ENCODE assay signal across 27 cellular contexts in the genomic region with DNA sequence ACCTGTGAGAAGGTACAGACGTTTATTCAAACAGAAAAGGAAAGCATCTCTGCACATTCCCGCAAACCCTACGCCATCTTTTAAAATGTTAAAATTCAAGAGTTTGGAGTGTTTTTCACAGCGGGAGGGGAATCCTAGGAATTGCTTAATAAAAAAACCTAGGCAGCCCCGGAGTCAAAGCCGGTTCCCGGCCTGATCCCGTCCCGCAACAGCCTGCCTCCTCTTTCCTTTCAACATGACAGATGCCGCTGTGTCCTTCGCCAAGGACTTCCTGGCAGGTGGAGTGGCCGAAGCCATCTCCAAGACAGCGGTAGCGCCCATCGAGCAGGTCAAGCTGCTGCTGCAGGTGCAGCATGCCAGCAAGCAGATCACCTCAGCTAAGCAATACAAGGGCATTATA.
"Had no signal": no experiment of that assay in that cellular context is flagged by ENCODE, and none has a peak within 500 bp of the region (broad histone marks: within the 10 kb centered on the region; RNA-seq: fewer than 3 reads in every experiment).

No MANE protein-coding gene starts in this region.

- H3K4me3 ChIP-seq: colonic mucosa, dorsolateral prefrontal cortex, esophagus squamous epithelium, gastrocnemius medialis, left ventricle myocardium inferior, right lobe of liver, skin epidermis, transverse colon had no signal

- ATAC-seq: activated T-cell treated with anti-CD3 and anti-CD28 coated beads, Interleukin-2, amount 50 U/mL, for 4 hours; gastrocnemius medialis; natural killer cell treated with Interleukin-12 subunit alpha and Interleukin-12 subunit beta and Interleukin-15 and Interleukin-18, amount 100 ng/mL, for 72 hours; right lobe of liver; stimulated activated effector memory CD8-positive, alpha-beta T cell treated with anti-CD3 and anti-CD28 coated beads, Interleukin-12 subunit alpha, Interleukin-12 subunit beta, amount 100 ng/mL, for 72 hours; stimulated activated naive CD8-positive, alpha-beta T cell treated with anti-CD3 and anti-CD28 coated beads, Interleukin-15, amount 100 ng/mL, for 72 hours had no signal

- H3K9me3 ChIP-seq: colonic mucosa, esophagus squamous epithelium, gastrocnemius medialis, right lobe of liver, transverse colon had no signal

- H3K27me3 Mint-ChIP-seq: activated naive CD8-positive, alpha-beta T cell treated with anti-CD3 and anti-CD28 coated beads for 36 hours; central memory CD8-positive, alpha-beta T cell; natural killer cell treated with Interleukin-12 subunit alpha and Interleukin-12 subunit beta and Interleukin-15 and Interleukin-18, amount 100 ng/mL, for 72 hours; stimulated activated naive CD8-positive, alpha-beta T cell treated with anti-CD3 and anti-CD28 coated beads, Interleukin-15, amount 100 ng/mL, for 72 hours had no signal

- H3K27me3 ChIP-seq: colonic mucosa, dorsolateral prefrontal cortex, esophagus squamous epithelium, gastrocnemius medialis, right lobe of liver, transverse colon had no signal

- H3K79me2 ChIP-seq: parathyroid adenoma had no signal

- H3K9ac ChIP-seq: parathyroid adenoma had no signal

- H3K4me1 Mint-ChIP-seq: activated naive CD8-positive, alpha-beta T cell treated with anti-CD3 and anti-CD28 coated beads for 36 hours; central memory CD8-positive, alpha-beta T cell; immature natural killer cell; stimulated activated effector memory CD8-positive, alpha-beta T cell treated with anti-CD3 and anti-CD28 coated beads, Interleukin-12 subunit alpha, Interleukin-12 subunit beta, amount 100 ng/mL, for 72 hours; stimulated activated naive CD8-positive, alpha-beta T cell treated with anti-CD3 and anti-CD28 coated beads, Interleukin-15, amount 100 ng/mL, for 72 hours had no signal

- H2AFZ ChIP-seq: parathyroid adenoma had no signal

- H3K4me3 Mint-ChIP-seq: activated naive CD8-positive, alpha-beta T cell treated with anti-CD3 and anti-CD28 coated beads for 36 hours; activated T-cell treated with anti-CD3 and anti-CD28 coated beads, Interleukin-2, amount 50 U/mL, for 4 hours; central memory CD8-positive, alpha-beta T cell; immature natural killer cell; natural killer cell treated with Interleukin-12 subunit alpha and Interleukin-12 subunit beta and Interleukin-15 and Interleukin-18, amount 100 ng/mL, for 72 hours; stimulated activated effector memory CD8-positive, alpha-beta T cell treated with anti-CD3 and anti-CD28 coated beads, Interleukin-12 subunit alpha, Interleukin-12 subunit beta, amount 100 ng/mL, for 72 hours; stimulated activated naive CD8-positive, alpha-beta T cell treated with anti-CD3 and anti-CD28 coated beads, Interleukin-15, amount 100 ng/mL, for 72 hours; T-helper 1 cell treated with Interleukin-12 subunit alpha and Interleukin-12 subunit beta and Interleukin-4 antibody, amounts not matched to agents 30 μg/mL and 1 μg/mL, for 36 hours had no signal

- DNase-seq: activated CD4-positive, alpha-beta T cell treated with anti-CD3 and anti-CD28 coated beads for 4 hours; activated CD4-positive, alpha-beta T cell treated with anti-CD3 and anti-CD28 coated beads, Interleukin-2, amount 50 U/mL, for 48 hours; activated CD4-positive, CD25-positive, alpha-beta regulatory T cell; activated CD8-positive, alpha-beta memory T cell treated with anti-CD3 and anti-CD28 coated beads, Interleukin-2, amount 50 U/mL, for 48 hours; activated naive CD4-positive, alpha-beta T cell; activated naive CD8-positive, alpha-beta T cell treated with anti-CD3 and anti-CD28 coated beads for 36 hours; activated T-cell treated with anti-CD3 and anti-CD28 coated beads, Interleukin-2, amount 50 U/mL, for 4 hours; colonic mucosa; dorsolateral prefrontal cortex; esophagus squamous epithelium; gastrocnemius medialis; hypothalamus; immature natural killer cell; kidney glomerular epithelial cell; left ventricle myocardium inferior; right lobe of liver; stimulated activated CD4-positive, alpha-beta T cell treated with anti-CD3 and anti-CD28 coated beads, Interleukin-2, amount 100 ng/mL, for 24 hours; stimulated activated naive CD8-positive, alpha-beta T cell treated with anti-CD3 and anti-CD28 coated beads, Interleukin-15, amount 100 ng/mL, for 72 hours; T1000; transverse colon had no signal

- H3K27ac ChIP-seq: colonic mucosa, dorsolateral prefrontal cortex, esophagus squamous epithelium, gastrocnemius medialis, left ventricle myocardium inferior, parathyroid adenoma, right lobe of liver, skin epidermis, transverse colon had no signal

- H3K36me3 Mint-ChIP-seq: activated naive CD8-positive, alpha-beta T cell treated with anti-CD3 and anti-CD28 coated beads for 36 hours; immature natural killer cell; natural killer cell treated with Interleukin-12 subunit alpha and Interleukin-12 subunit beta and Interleukin-15 and Interleukin-18, amount 100 ng/mL, for 72 hours; stimulated activated effector memory CD8-positive, alpha-beta T cell treated with anti-CD3 and anti-CD28 coated beads, Interleukin-12 subunit alpha, Interleukin-12 subunit beta, amount 100 ng/mL, for 72 hours had no signal

- H3K4me1 ChIP-seq: colonic mucosa, esophagus squamous epithelium, gastrocnemius medialis, left ventricle myocardium inferior, parathyroid adenoma, right lobe of liver, transverse colon had no signal

- H3K36me3 ChIP-seq: colonic mucosa, esophagus squamous epithelium, gastrocnemius medialis, left ventricle myocardium inferior, right lobe of liver, transverse colon had no signal

- H3K27ac Mint-ChIP-seq: activated naive CD8-positive, alpha-beta T cell treated with anti-CD3 and anti-CD28 coated beads for 36 hours; activated T-helper 2 cell treated with anti-CD3 and anti-CD28 coated beads, Interferon-gamma antibody, Interleukin-2, Interleukin-4, amounts not matched to agents 10 μg/mL and 5 μg/mL and 100 μg/mL, durations not matched to agents 14 hours and 24 hours and 36 hours; immature natural killer cell; natural killer cell treated with Interleukin-12 subunit alpha and Interleukin-12 subunit beta and Interleukin-15 and Interleukin-18, amount 100 ng/mL, for 72 hours; stimulated activated effector memory CD8-positive, alpha-beta T cell treated with anti-CD3 and anti-CD28 coated beads, Interleukin-12 subunit alpha, Interleukin-12 subunit beta, amount 100 ng/mL, for 72 hours; stimulated activated naive CD8-positive, alpha-beta T cell treated with anti-CD3 and anti-CD28 coated beads, Interleukin-15, amount 100 ng/mL, for 72 hours; T-helper 1 cell treated with Interleukin-12 subunit alpha and Interleukin-12 subunit beta and Interleukin-4 antibody, amounts not matched to agents 30 μg/mL and 1 μg/mL, for 36 hours had no signal
